Comparison of ENCODE assay signal across 15 cellular contexts in the genomic region with DNA sequence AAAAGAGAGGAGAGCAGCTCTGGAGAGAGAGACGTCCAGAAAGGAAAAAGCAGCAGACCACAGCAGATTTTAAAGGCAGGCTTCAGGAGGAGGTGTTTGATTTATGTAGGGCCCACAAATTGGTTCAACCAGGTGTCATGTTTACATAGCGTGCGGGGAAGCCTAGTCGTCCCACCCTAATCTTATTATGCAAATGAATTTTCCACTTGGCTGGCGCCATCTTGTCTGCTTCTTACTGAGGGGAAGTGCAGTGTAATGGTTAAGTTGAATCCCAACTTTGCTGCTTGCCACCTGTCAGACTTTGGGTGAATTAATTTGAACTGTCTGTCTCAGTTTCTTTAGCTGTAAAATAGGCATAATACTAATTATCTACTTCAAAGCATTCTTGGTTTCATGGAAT.
A peak's percentile ranks its signal among the peaks of the same experiment; 100 is the strongest.
DNase-seq lines count a peak whose midpoint lies in the region; ATAC-seq, FAIRE-seq and TF ChIP-seq lines count a peak whose summit lies in the region.
"Had no signal": no experiment of that assay in that cellular context is flagged by ENCODE, and none has a peak within 500 bp of the region (broad histone marks: within the 10 kb centered on the region; RNA-seq: fewer than 3 reads in every experiment).

No MANE protein-coding gene starts in this region.

- intact Hi-C loops in A673 (cut with micrococcal nuclease; ENCODE audit: unreplicated experiment), result no loop called here

- CTCF ChIA-PET in A673 (lab: Charles Lee), result no interaction called here

- no peak overlapping the region for H3K27ac Mint-ChIP-seq in naive thymus-derived CD8-positive, alpha-beta T cell
- H3K27ac Mint-ChIP-seq: brain, GM23338 had no signal

- no peaks in the 10 kb centered on the region for H3K27me3 Mint-ChIP-seq in naive thymus-derived CD8-positive, alpha-beta T cell
- H3K27me3 Mint-ChIP-seq: brain had no signal

- no peak overlapping the region for H3K27ac ChIP-seq in A673 (ENCODE audit: low read depth, low read length, poor library complexity, severe bottlenecking)

- H3K4me1 Mint-ChIP-seq in naive thymus-derived CD8-positive, alpha-beta T cell, result no peaks in the 10 kb centered on the region
- H3K4me1 Mint-ChIP-seq: brain had no signal

- no TSS peak for BruUV-seq in A673 (replicated peaks; lab: Mats Ljungman, UMichigan)

- H3K36me3 Mint-ChIP-seq in naive thymus-derived CD8-positive, alpha-beta T cell, result no peaks in the 10 kb centered on the region
- H3K36me3 Mint-ChIP-seq: brain had no signal

- POLR2A ChIA-PET in naive thymus-derived CD8-positive, alpha-beta T cell (lab: Charles Lee), result no interaction called here
- POLR2A ChIA-PET in A673 (lab: Charles Lee; ENCODE audit: low non-redundant PET), result no interaction called here

- peaks cover 3% of the 10 kb centered on the region for H3K27me3 ChIP-seq in A673 (replicated peaks; ENCODE audit: insufficient read depth, low read depth, low read length, poor library complexity)

- DNase-seq in GM12865 (ENCODE audit: low read depth) (peak; percentile 3), NCI-H524 treated with DMSO at 0.1 percent for 48 hours (lab: John Stamatoyannopoulos, UW) (peak; percentile 91), left kidney (ENCODE audit: low read depth, low spot score) (peak; percentile 35), A673 (ENCODE audit: low spot score) (no peak), D721Med (ENCODE audit: insufficient read length, low spot score) (no peak)
- DNase-seq in naive thymus-derived CD8-positive, alpha-beta T cell, result no peak
- DNase-seq: activated naive CD4-positive, alpha-beta T cell treated with anti-CD3 and anti-CD28 coated beads, Interleukin-2, amount 50 U/mL, for 16 hours; mesenchymal stem cell; MM.1S; T-helper 2 cell had no signal

- no peaks in the 10 kb centered on the region for H3K9me3 ChIP-seq in A673 (ENCODE audit: low read depth, low read length, poor library complexity, severe bottlenecking)

- TF ChIP-seq CTCF in GM12865 (IDR thresholded peaks at IDR 0.05; ENCODE audit: insufficient read depth, low read depth, low read length, missing control alignments) (no peak), A673 (conservative IDR thresholded peaks at IDR 0.05; ENCODE audit: low read depth, low read length) (no peak), D721Med (IDR thresholded peaks at IDR 0.05; ENCODE audit: insufficient read depth, missing control alignments) (no peak)

- no peaks in the 10 kb centered on the region for H3K4me1 ChIP-seq in A673 (ENCODE audit: insufficient read depth, low read length, poor library complexity, severe bottlenecking)

- no peak for FAIRE-seq in D721Med (lab: Jason Lieb, UNC)

- ATAC-seq in HG03469 (IDR thresholded peaks at IDR 0.05; ENCODE audit: unreplicated experiment), result peak; percentile 54
- no peak for ATAC-seq in naive thymus-derived CD8-positive, alpha-beta T cell
- ATAC-seq in HG03135 (IDR thresholded peaks at IDR 0.05; ENCODE audit: unreplicated experiment), result no peak
- ATAC-seq: esophagus mucosa, GM23338 had no signal

- no peak overlapping the region for H3K4me3 Mint-ChIP-seq in naive thymus-derived CD8-positive, alpha-beta T cell
- H3K4me3 Mint-ChIP-seq: brain, GM23338 had no signal

- H3K4me3 ChIP-seq in GM12865 (ENCODE audit: low read depth, low read length) (no peak overlapping the region), A673 (ENCODE audit: low read depth, low read length, poor library complexity, severe bottlenecking) (no peak overlapping the region)
- H3K4me3 ChIP-seq: GM23338 had no signal

- H3K36me3 ChIP-seq in A673 (ENCODE audit: insufficient read depth, low read length, poor library complexity, severe bottlenecking), result no peaks in the 10 kb centered on the region

- H3K9me3 Mint-ChIP-seq in naive thymus-derived CD8-positive, alpha-beta T cell, result peaks cover 0 to 5% (median 2%) of the 10 kb centered on the region in 9 donors
- H3K9me3 Mint-ChIP-seq: brain, GM23338 had no signal

Comparison
In these comparisons a context has a peak if more than half of its experiments do, and no peak if none do; other contexts are left out.
1. DNase-seq: peak in GM12865 (single experiment), NCI-H524 treated with DMSO at 0.1 percent for 48 hours (single experiment) and left kidney (single experiment); none in naive thymus-derived CD8-positive, alpha-beta T cell (0 of 10), A673 (single experiment) and D721Med (single experiment).